ENCODE assay signal across 17 cellular contexts in genomic region chr19:18669883-18670282, GRCh38. TPM values are rescaled to one million over a fixed set of nuclear protein-coding genes. Genes with fewer than 3 reads are reported as not detected.
"Had no signal": no experiment of that assay in that cellular context is flagged by ENCODE, and none has a peak within 500 bp of the region (broad histone marks: within the 10 kb centered on the region; RNA-seq: fewer than 3 reads in every experiment).

No MANE protein-coding gene starts in this region.

- H3K27ac ChIP-seq: prostate gland, SK-N-MC had no signal

- H3K27me3 ChIP-seq: breast epithelium had no signal

- H3K4me3 ChIP-seq: breast epithelium, prostate gland, SK-N-MC had no signal

- DNase-seq: activated B cell treated with CpG ODN at 0.5 μM for 24 hours; activated CD4-positive, alpha-beta memory T cell treated with anti-CD3 and anti-CD28 coated beads for 36 hours; activated CD4-positive, alpha-beta T cell treated with anti-CD3 and anti-CD28 coated beads for 4 hours; activated T-cell treated with anti-CD3 and anti-CD28 coated beads for 4 hours; cerebellar nuclear complex; cortex of kidney; left cardiac atrium; mesendoderm; right cardiac atrium; stimulated activated naive CD8-positive, alpha-beta T cell treated with anti-CD3 and anti-CD28 coated beads, Interleukin-15, amount 100 ng/mL, for 72 hours had no signal

- H3K27me3 Mint-ChIP-seq: activated B cell treated with CpG ODN at 0.5 μM for 24 hours; activated CD4-positive, alpha-beta memory T cell treated with anti-CD3 and anti-CD28 coated beads for 36 hours; natural killer cell treated with Interleukin-12 subunit alpha and Interleukin-12 subunit beta and Interleukin-15 and Interleukin-18, amount 100 ng/mL, for 72 hours; stimulated activated naive CD8-positive, alpha-beta T cell treated with anti-CD3 and anti-CD28 coated beads, Interleukin-15, amount 100 ng/mL, for 72 hours; type B pancreatic cell had no signal

- H3K9me3 ChIP-seq: breast epithelium, prostate gland had no signal

- ATAC-seq: left cardiac atrium; natural killer cell treated with Interleukin-12 subunit alpha and Interleukin-12 subunit beta and Interleukin-15 and Interleukin-18, amount 100 ng/mL, for 72 hours; right cardiac atrium had no signal

- H3K36me3 Mint-ChIP-seq: natural killer cell treated with Interleukin-12 subunit alpha and Interleukin-12 subunit beta and Interleukin-15 and Interleukin-18, amount 100 ng/mL, for 72 hours had no signal

- H3K9me3 Mint-ChIP-seq: activated B cell treated with CpG ODN at 0.5 μM for 24 hours; activated CD4-positive, alpha-beta memory T cell treated with anti-CD3 and anti-CD28 coated beads for 36 hours; activated T-helper 1 cell treated with anti-CD3 and anti-CD28 coated beads, Interleukin-12 subunit alpha, Interleukin-12 subunit beta, Interleukin-2, Interleukin-4 antibody, amounts not matched to agents 30 ng/mL and 10 ng/mL and 1 ng/mL, durations not matched to agents 14 hours and 24 hours and 36 hours; natural killer cell treated with Interleukin-12 subunit alpha and Interleukin-12 subunit beta and Interleukin-15 and Interleukin-18, amount 100 ng/mL, for 72 hours; stimulated activated naive CD8-positive, alpha-beta T cell treated with anti-CD3 and anti-CD28 coated beads, Interleukin-15, amount 100 ng/mL, for 72 hours; T-helper 2 cell treated with Interferon-gamma antibody and Interleukin-4, amounts not matched to agents 5 μg/mL and 100 μg/mL, for 36 hours; type B pancreatic cell had no signal

- H3K27ac Mint-ChIP-seq: activated B cell treated with CpG ODN at 0.5 μM for 24 hours; activated CD4-positive, alpha-beta memory T cell treated with anti-CD3 and anti-CD28 coated beads for 36 hours; activated T-helper 1 cell treated with anti-CD3 and anti-CD28 coated beads, Interleukin-12 subunit alpha, Interleukin-12 subunit beta, Interleukin-2, Interleukin-4 antibody, amounts not matched to agents 30 ng/mL and 10 ng/mL and 1 ng/mL, durations not matched to agents 14 hours and 24 hours and 36 hours; natural killer cell treated with Interleukin-12 subunit alpha and Interleukin-12 subunit beta and Interleukin-15 and Interleukin-18, amount 100 ng/mL, for 72 hours; stimulated activated naive CD8-positive, alpha-beta T cell treated with anti-CD3 and anti-CD28 coated beads, Interleukin-15, amount 100 ng/mL, for 72 hours; T-helper 2 cell treated with Interferon-gamma antibody and Interleukin-4, amounts not matched to agents 5 μg/mL and 100 μg/mL, for 36 hours; type B pancreatic cell had no signal

- H3K4me3 Mint-ChIP-seq: activated B cell treated with CpG ODN at 0.5 μM for 24 hours; activated CD4-positive, alpha-beta memory T cell treated with anti-CD3 and anti-CD28 coated beads for 36 hours; activated T-helper 1 cell treated with anti-CD3 and anti-CD28 coated beads, Interleukin-12 subunit alpha, Interleukin-12 subunit beta, Interleukin-2, Interleukin-4 antibody, amounts not matched to agents 30 ng/mL and 10 ng/mL and 1 ng/mL, durations not matched to agents 14 hours and 24 hours and 36 hours; natural killer cell treated with Interleukin-12 subunit alpha and Interleukin-12 subunit beta and Interleukin-15 and Interleukin-18, amount 100 ng/mL, for 72 hours; stimulated activated naive CD8-positive, alpha-beta T cell treated with anti-CD3 and anti-CD28 coated beads, Interleukin-15, amount 100 ng/mL, for 72 hours; T-helper 2 cell treated with Interferon-gamma antibody and Interleukin-4, amounts not matched to agents 5 μg/mL and 100 μg/mL, for 36 hours; type B pancreatic cell had no signal

- H3K4me1 ChIP-seq: breast epithelium, prostate gland had no signal

RNA-seq across cellular contexts. Expression of gene TMEM59L, which starts 57.2 kb away (rescaled TPM):
- total RNA-seq: activated B cell treated with CpG ODN at 0.5 μM for 24 hours; natural killer cell treated with Interleukin-12 subunit alpha and Interleukin-12 subunit beta and Interleukin-15 and Interleukin-18, amount 100 ng/mL, for 72 hours had no signal
